ENCODE assay signal across 14 cellular contexts in the genomic region with DNA sequence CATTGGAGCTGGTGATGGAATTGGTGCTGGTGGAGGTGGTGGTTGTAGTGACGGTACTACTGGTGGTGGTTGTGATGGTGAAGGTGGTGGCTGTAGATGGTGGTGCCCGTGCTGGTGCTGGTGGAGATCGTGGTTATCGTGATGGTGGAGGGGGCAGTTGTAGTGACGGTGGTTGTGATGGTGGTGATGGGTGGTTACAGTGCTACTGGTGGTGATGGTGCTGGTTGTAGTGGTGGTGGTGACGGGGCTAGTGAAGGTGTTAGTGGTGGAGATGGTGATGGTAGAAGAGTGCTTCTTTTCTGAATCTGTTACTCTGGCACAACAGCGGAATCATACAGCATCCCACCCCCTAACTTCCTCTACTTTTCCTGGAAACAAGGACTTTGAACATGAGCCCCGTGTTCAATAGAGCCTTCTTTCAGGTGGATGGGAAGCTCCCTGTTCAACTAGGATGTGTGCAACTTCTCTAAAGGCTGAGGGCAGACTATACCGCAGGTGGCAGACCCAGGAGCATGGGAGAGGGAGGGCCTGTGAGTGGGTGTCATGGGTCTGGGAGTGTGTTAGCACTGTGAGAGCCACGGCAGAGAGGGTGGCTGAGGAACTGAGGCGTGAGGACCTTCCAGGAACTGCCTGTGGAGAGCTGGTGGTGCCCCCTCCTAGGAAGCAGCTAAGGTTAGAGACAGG. TPM values are rescaled to one million over a fixed set of nuclear protein-coding genes. Genes with fewer than 3 reads are reported as not detected.
A peak's percentile ranks its signal among the peaks of the same experiment; 100 is the strongest.
DNase-seq lines count a peak whose midpoint lies in the region; ATAC-seq, FAIRE-seq and TF ChIP-seq lines count a peak whose summit lies in the region.
"Had no signal": no experiment of that assay in that cellular context is flagged by ENCODE, and none has a peak within 500 bp of the region (broad histone marks: within the 10 kb centered on the region; RNA-seq: fewer than 3 reads in every experiment).

No MANE protein-coding gene starts in this region.

- ATAC-seq in T-cell (replicated peaks in 1 of 4) (peak in 2 of 4 experiments; percentile 47 to 48), heart right ventricle (no peak)
- ATAC-seq in stimulated activated naive CD8-positive, alpha-beta T cell treated with anti-CD3 and anti-CD28 coated beads, Interleukin-15, Interleukin-2, amounts not matched to agents 100 U/mL and 50 U/mL, for 24 hours = peak; percentile 40

- intact Hi-C loops in activated CD4-positive, alpha-beta T cell treated with anti-CD3 and anti-CD28 coated beads, Interleukin-2, amount 10 ng/mL, durations not matched to agents 24 days and 14 days (cut with micrococcal nuclease) = no loop called here
- intact Hi-C loops in heart right ventricle (cut with DNase I) = loop anchor here in 1 of 10 donors (2.0 kb wide), 1 partner anchor 20 kb away; no protein-coding TSS in a partner anchor

- H3K4me3 Mint-ChIP-seq in activated CD4-positive, alpha-beta T cell treated with anti-CD3 and anti-CD28 coated beads, Interleukin-2, amount 10 ng/mL, durations not matched to agents 24 days and 14 days = peak overlapping the region; percentile 29
- peak overlapping the region; percentile 34 to 60 (median 53) for H3K4me3 Mint-ChIP-seq in T-cell
- H3K4me3 Mint-ChIP-seq in endodermal cell = no peak overlapping the region
- H3K4me3 Mint-ChIP-seq: brain had no signal

- H3K27me3 ChIP-seq in endodermal cell (ENCODE audit: control insufficient read depth, insufficient read depth, low read length, poor library complexity, severe bottlenecking) = peaks cover 23% of the 10 kb centered on the region
- H3K27me3 ChIP-seq in heart right ventricle = peaks cover 3 to 49% (median 45%) of the 10 kb centered on the region in 7 donors

- no peaks in the 10 kb centered on the region for H3K27me3 Mint-ChIP-seq in activated CD4-positive, alpha-beta T cell treated with anti-CD3 and anti-CD28 coated beads, Interleukin-2, amount 10 ng/mL, durations not matched to agents 24 days and 14 days
- H3K27me3 Mint-ChIP-seq in T-cell (peaks cover 0 to 3% of the 10 kb centered on the region in 2 donors), endodermal cell (ENCODE audit: insufficient read depth) (peaks cover 43% of the 10 kb centered on the region)

- H3K9me3 ChIP-seq in endodermal cell (ENCODE audit: control insufficient read depth, low read length) (no peaks in the 10 kb centered on the region), heart right ventricle (no peaks in the 10 kb centered on the region)
- H3K9me3 ChIP-seq: A549, esophagus muscularis mucosa had no signal

- H3K27ac Mint-ChIP-seq in activated CD4-positive, alpha-beta T cell treated with anti-CD3 and anti-CD28 coated beads, Interleukin-2, amount 10 ng/mL, durations not matched to agents 24 days and 14 days = peak overlapping the region; percentile 17
- peak overlapping the region; percentile 79 to 80 for H3K27ac Mint-ChIP-seq in T-cell
- H3K27ac Mint-ChIP-seq in endodermal cell = no peak overlapping the region
- H3K27ac Mint-ChIP-seq: brain had no signal

- H3K4me1 Mint-ChIP-seq in activated CD4-positive, alpha-beta T cell treated with anti-CD3 and anti-CD28 coated beads, Interleukin-2, amount 10 ng/mL, durations not matched to agents 24 days and 14 days = peaks cover 44% of the 10 kb centered on the region
- peaks cover 20 to 47% (median 38%) of the 10 kb centered on the region in 3 donors for H3K4me1 Mint-ChIP-seq in T-cell
- H3K4me1 Mint-ChIP-seq in endodermal cell = peaks cover 4% of the 10 kb centered on the region
- H3K4me1 Mint-ChIP-seq: brain had no signal

- H3K27ac ChIP-seq in endodermal cell (ENCODE audit: low read depth, low read length) (no peak overlapping the region), heart right ventricle (no peak overlapping the region)
- H3K27ac ChIP-seq: A549, esophagus muscularis mucosa, VCaP had no signal

- CTCF ChIA-PET in T-cell (lab: Charles Lee) = interaction anchor here (0.9 to 2.0 kb wide), 4 partner anchors 12 to 78 kb away, joined by 4 to 7 read pairs (median 6); no protein-coding TSS in a partner anchor

- H3K9ac ChIP-seq in endodermal cell (ENCODE audit: extremely low read depth, low read length, poor library complexity, severe bottlenecking) = no peak overlapping the region

- POLR2A ChIA-PET in T-cell (lab: Charles Lee) = interaction anchor here in 1 of 2 donors (0.5 kb wide), 1 partner anchor 128 kb away, joined by 5 read pairs; no protein-coding TSS in a partner anchor

- H3K36me3 ChIP-seq in endodermal cell (ENCODE audit: control insufficient read depth, insufficient read depth, low read length) (no peaks in the 10 kb centered on the region), heart right ventricle (no peaks in the 10 kb centered on the region)
- H3K36me3 ChIP-seq: esophagus muscularis mucosa had no signal

- WGBS in endodermal cell (ENCODE audit: insufficient coverage in 1 of 2, insufficient read length in 1 of 2), 2 experiments = 88 to 100% methylated on average over 3 to 10 of the region's 11 CpGs
- WGBS in heart right ventricle, 2 donors = 83 to 84% methylated on average over 11 of the region's 11 CpGs

- H3K4me1 ChIP-seq in endodermal cell (ENCODE audit: control insufficient read depth, insufficient read depth, low read length) (no peaks in the 10 kb centered on the region), heart right ventricle (peaks cover 0 to 8% (median 0%) of the 10 kb centered on the region in 9 donors)
- H3K4me1 ChIP-seq: A549 had no signal

- H3K9me3 Mint-ChIP-seq in activated CD4-positive, alpha-beta T cell treated with anti-CD3 and anti-CD28 coated beads, Interleukin-2, amount 10 ng/mL, durations not matched to agents 24 days and 14 days = no peaks in the 10 kb centered on the region
- H3K9me3 Mint-ChIP-seq in T-cell = no peaks in the 10 kb centered on the region
- H3K9me3 Mint-ChIP-seq in endodermal cell = no peaks in the 10 kb centered on the region

- DNase-seq in activated CD4-positive, alpha-beta T cell treated with anti-CD3 and anti-CD28 coated beads, Interleukin-2, amount 10 ng/mL, durations not matched to agents 24 days and 14 days = peak; percentile 56
- DNase-seq in activated CD4-positive, alpha-beta T cell treated with anti-CD3 and anti-CD28 coated beads, Interleukin-2, amount 50 U/mL, for 4 hours = no peak
- DNase-seq in T-cell (peak in 5 of 34 experiments; percentile 24 to 47 (median 33)), frontal cortex (ENCODE audit: low spot score in 2 of 2) (peak; percentile 1 to 2), endodermal cell (no peak), NK-92 (lab: John Stamatoyannopoulos, UW; ENCODE audit: unreplicated experiment) (no peak), heart right ventricle (no peak)
- no peak for DNase-seq in stimulated activated naive CD8-positive, alpha-beta T cell treated with anti-CD3 and anti-CD28 coated beads, Interleukin-15, Interleukin-2, amounts not matched to agents 100 U/mL and 50 U/mL, for 24 hours
- DNase-seq: NCI-H526 had no signal

- H3K4me3 ChIP-seq in endodermal cell (ENCODE audit: low read length) (no peak overlapping the region), heart right ventricle (no peak overlapping the region)
- H3K4me3 ChIP-seq: A549, esophagus muscularis mucosa had no signal

- H3K36me3 Mint-ChIP-seq in activated CD4-positive, alpha-beta T cell treated with anti-CD3 and anti-CD28 coated beads, Interleukin-2, amount 10 ng/mL, durations not matched to agents 24 days and 14 days (ENCODE audit: low read depth) = peaks cover 56% of the 10 kb centered on the region
- H3K36me3 Mint-ChIP-seq in T-cell (no peaks in the 10 kb centered on the region), endodermal cell (ENCODE audit: low read depth) (no peaks in the 10 kb centered on the region)
- H3K36me3 Mint-ChIP-seq: brain had no signal

- TF ChIP-seq CTCF in endodermal cell (conservative IDR thresholded peaks at IDR 0.05) (no peak), heart right ventricle (IDR thresholded peaks at IDR 0.05) (no peak)

- FAIRE-seq in frontal cortex (lab: Jason Lieb, UNC) = no peak
- FAIRE-seq: A549 had no signal

RNA-seq across cellular contexts. Expression of a gene that starts 8.2 kb away (rescaled TPM):
- 63.0 and 66.4 TPM in 2 replicates for total RNA-seq in activated CD4-positive, alpha-beta T cell treated with anti-CD3 and anti-CD28 coated beads, Interleukin-2, amount 10 ng/mL, durations not matched to agents 24 days and 14 days
- total RNA-seq in T-cell (10 to 100 TPM in 4 of 5 donors, 1 to 10 TPM in 1; 7.9 to 37.3 (median 20.8) TPM), frontal cortex (0.82 TPM), endodermal cell (not detected), heart right ventricle (1 to 10 TPM in 1 of 10 donors, under 1 TPM in 5, not detected in 4; 0.11 to 2.0 (median 0.29) TPM)
- polyA plus RNA-seq in endodermal cell (2013, experiment 1 of 2) = not detected
- not detected for polyA plus RNA-seq in endodermal cell (2013, experiment 2 of 2)
- under 1 TPM; 0.07 to 0.15 TPM for polyA plus RNA-seq in heart right ventricle
- total RNA-seq: dermis microvascular lymphatic vessel endothelial cell had no signal
- polyA plus RNA-seq: A549 had no signal

RNA-seq across cellular contexts. Expression of a gene that starts 47.3 kb away (rescaled TPM):
- total RNA-seq in activated CD4-positive, alpha-beta T cell treated with anti-CD3 and anti-CD28 coated beads, Interleukin-2, amount 10 ng/mL, durations not matched to agents 24 days and 14 days = 9.3 and 10.9 TPM in 2 replicates
- total RNA-seq in T-cell (10 to 100 TPM in 1 of 5 donors, 1 to 10 TPM in 4; 4.5 to 20.5 (median 7.2) TPM), frontal cortex (13.9 TPM), endodermal cell (10 to 100 TPM; 14.5 to 22.9 TPM), heart right ventricle (10 to 100 TPM in 9 of 10 donors, 1 to 10 TPM in 1; 8.4 to 19.9 (median 12.6) TPM)
- 17.3 TPM for polyA plus RNA-seq in endodermal cell (2013, experiment 1 of 2)
- 16.7 TPM for polyA plus RNA-seq in endodermal cell (2013, experiment 2 of 2)
- polyA plus RNA-seq in heart right ventricle = 10 to 100 TPM in 1 of 2 donors, 1 to 10 TPM in 1; 9.9 to 27.9 TPM

Comparison
In these comparisons a context has a peak if more than half of its experiments do, and no peak if none do; other contexts are left out.
1. DNase-seq: peak in activated CD4-positive, alpha-beta T cell treated with anti-CD3 and anti-CD28 coated beads, Interleukin-2, amount 10 ng/mL, durations not matched to agents 24 days and 14 days (single experiment) and frontal cortex (2 of 2); none in activated CD4-positive, alpha-beta T cell treated with anti-CD3 and anti-CD28 coated beads, Interleukin-2, amount 50 U/mL, for 4 hours (0 of 2), stimulated activated naive CD8-positive, alpha-beta T cell treated with anti-CD3 and anti-CD28 coated beads, Interleukin-15, Interleukin-2, amounts not matched to agents 100 U/mL and 50 U/mL, for 24 hours (single experiment), endodermal cell (single experiment), NK-92 (single experiment) and heart right ventricle (0 of 2).